In the genomic region with DNA sequence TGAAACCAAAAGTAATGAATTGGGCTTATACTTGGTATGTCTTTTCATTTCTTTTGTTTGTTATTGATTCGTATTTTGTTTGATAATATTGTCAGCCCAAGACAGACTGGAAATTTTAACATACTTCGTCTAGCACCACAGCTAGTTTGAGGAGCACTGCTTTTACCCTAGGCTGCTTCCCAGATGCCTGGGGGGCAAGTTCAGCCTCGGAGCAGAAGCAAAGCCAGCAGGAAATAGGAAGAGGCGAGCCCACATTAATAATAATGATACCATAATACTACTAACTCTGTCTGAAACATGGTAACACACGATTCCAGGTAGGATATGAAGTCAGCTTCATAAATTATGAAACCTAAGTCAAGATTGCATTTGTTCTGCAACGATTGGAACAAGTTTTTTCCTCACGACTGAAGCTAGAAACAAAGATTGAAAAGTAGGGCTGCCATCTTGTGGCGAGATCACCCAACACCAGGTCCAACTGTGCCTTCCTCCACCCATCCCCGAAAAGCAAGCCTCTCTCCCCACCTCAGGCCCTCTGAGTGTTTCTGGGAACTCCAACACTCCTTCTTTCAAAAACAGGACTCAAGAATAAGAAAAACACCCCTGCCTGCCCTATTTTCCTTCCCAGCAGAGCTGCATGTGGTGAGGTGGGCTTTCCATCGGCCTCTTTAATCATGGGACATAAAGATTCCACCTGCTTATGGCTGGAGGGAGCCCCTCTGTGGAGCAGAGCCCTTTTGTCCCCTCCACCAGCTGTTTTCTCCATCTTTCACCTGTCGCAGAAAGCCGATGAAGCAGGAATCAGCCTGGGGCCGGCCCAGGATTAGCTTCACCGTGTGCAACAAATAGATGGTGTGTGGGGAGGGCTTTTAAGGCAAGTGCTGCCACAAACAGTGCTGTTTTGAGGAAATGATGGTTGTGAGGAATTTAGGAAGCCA, we compare ENCODE assay signal across 8 cellular contexts.
DNase-seq lines count a peak whose midpoint lies in the region; ATAC-seq and TF ChIP-seq lines count a peak whose summit lies in the region.

No MANE protein-coding gene starts in this region.

- no peaks in the 10 kb centered on the region for H3K4me1 ChIP-seq in HEK293 (ENCODE audit: control insufficient read depth, insufficient read depth, low read length)

- no peaks in the 10 kb centered on the region for H3K27me3 ChIP-seq in BJ (ENCODE audit: control insufficient read depth, insufficient read depth, low read length)

- H3K36me3 ChIP-seq in BJ (ENCODE audit: control insufficient read depth, insufficient read depth, low read length) (no peaks in the 10 kb centered on the region), HEK293 (ENCODE audit: control insufficient read depth in 2 of 2, insufficient read depth in 1 of 2, low read length in 2 of 2) (no peaks in the 10 kb centered on the region)

- peak; percentile 85 for ATAC-seq in SK-N-SH treated with all-trans-retinoic acid at 6 μM for 48 hours
- no peak for ATAC-seq in HG02981 (IDR thresholded peaks at IDR 0.05; ENCODE audit: unreplicated experiment)

- H3K9me3 ChIP-seq in HEK293 (ENCODE audit: control insufficient read depth, insufficient read depth, low read depth, low read length), result no peaks in the 10 kb centered on the region

- POLR2A ChIA-PET in BJ (lab: Charles Lee), result no interaction called here
- POLR2A ChIA-PET in HEK293 (lab: Yijun Ruan, JAX), result no interaction called here

- H3K4me3 ChIP-seq in BJ (ENCODE audit: low read depth, low read length), result no peak overlapping the region
- H3K4me3 ChIP-seq in HEK293 (ENCODE audit: low read depth, low read length), result no peak overlapping the region; the same call in 1 of the 2 replicates

- CTCF ChIA-PET in BJ (lab: Yijun Ruan, JAX), result interaction anchor here (0.8 to 1.0 kb wide), 2 partner anchors 17 to 24 kb away, joined by 3 read pairs; no protein-coding TSS in a partner anchor
- CTCF ChIA-PET in HEK293 (lab: Yijun Ruan, JAX), result interaction anchor here (0.6 to 1.2 kb wide), 11 partner anchors 10 to 329 kb away, joined by 3 to 8 read pairs (median 4); no protein-coding TSS in a partner anchor

- no peak for DNase-seq in BJ (ENCODE audit: low read depth)
- DNase-seq in iPS DF 4.7 (ENCODE audit: extremely low read depth, low spot score), result peak; percentile 53
- DNase-seq in middle frontal gyrus (ENCODE audit: extremely low spot score, low spot score), result no peak
- DNase-seq in NCI-H1694 treated with DMSO at 0.1 percent for 48 hours (lab: John Stamatoyannopoulos, UW), result no peak
- DNase-seq in NCI-H128 (lab: John Stamatoyannopoulos, UW; ENCODE audit: unreplicated experiment), result no peak

- TF ChIP-seq CTCF in BJ (IDR thresholded peaks at IDR 0.05; ENCODE audit: insufficient read depth, low read depth, low read length) (peak; percentile 41), HEK293 (tag by site-specific recombination; IDR thresholded peaks at IDR 0.05) (0 out of 2 replicates have a peak, but pooled peaks have one; percentile 26)

- no peak overlapping the region for H3K27ac ChIP-seq in HEK293 (ENCODE audit: extremely low read depth, low read depth, low read length)

TF ChIP-seq in HEK293, 187 proteins besides CTCF, POLR2A, EP300 and RAD21:
- TF ChIP-seq, protein P1, sequence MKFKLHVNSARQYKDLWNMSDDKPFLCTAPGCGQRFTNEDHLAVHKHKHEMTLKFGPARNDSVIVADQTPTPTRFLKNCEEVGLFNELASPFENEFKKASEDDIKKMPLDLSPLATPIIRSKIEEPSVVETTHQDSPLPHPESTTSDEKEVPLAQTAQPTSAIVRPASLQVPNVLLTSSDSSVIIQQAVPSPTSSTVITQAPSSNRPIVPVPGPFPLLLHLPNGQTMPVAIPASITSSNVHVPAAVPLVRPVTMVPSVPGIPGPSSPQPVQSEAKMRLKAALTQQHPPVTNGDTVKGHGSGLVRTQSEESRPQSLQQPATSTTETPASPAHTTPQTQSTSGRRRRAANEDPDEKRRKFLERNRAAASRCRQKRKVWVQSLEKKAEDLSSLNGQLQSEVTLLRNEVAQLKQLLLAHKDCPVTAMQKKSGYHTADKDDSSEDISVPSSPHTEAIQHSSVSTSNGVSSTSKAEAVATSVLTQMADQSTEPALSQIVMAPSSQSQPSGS (tag by site-specific recombination; IDR thresholded peaks at IDR 0.05; ENCODE audit: low read depth), result no peak
- TF ChIP-seq, protein P2, sequence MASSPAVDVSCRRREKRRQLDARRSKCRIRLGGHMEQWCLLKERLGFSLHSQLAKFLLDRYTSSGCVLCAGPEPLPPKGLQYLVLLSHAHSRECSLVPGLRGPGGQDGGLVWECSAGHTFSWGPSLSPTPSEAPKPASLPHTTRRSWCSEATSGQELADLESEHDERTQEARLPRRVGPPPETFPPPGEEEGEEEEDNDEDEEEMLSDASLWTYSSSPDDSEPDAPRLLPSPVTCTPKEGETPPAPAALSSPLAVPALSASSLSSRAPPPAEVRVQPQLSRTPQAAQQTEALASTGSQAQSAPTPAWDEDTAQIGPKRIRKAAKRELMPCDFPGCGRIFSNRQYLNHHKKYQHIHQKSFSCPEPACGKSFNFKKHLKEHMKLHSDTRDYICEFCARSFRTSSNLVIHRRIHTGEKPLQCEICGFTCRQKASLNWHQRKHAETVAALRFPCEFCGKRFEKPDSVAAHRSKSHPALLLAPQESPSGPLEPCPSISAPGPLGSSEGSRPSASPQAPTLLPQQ (tag by site-specific recombination; IDR thresholded peaks at IDR 0.05), result no peak
- no peak for TF ChIP-seq ZNF169 (tag by site-specific recombination; IDR thresholded peaks at IDR 0.05)
- no peak for TF ChIP-seq SCRT2 (tag by site-specific recombination; IDR thresholded peaks at IDR 0.05)
- TF ChIP-seq ZBTB17 (tag by site-specific recombination; IDR thresholded peaks at IDR 0.05), result peak; percentile 20; the same call in 1 of the 2 replicates
- no peak for TF ChIP-seq ZNF174 (tag by site-specific recombination; IDR thresholded peaks at IDR 0.05)
- peak; percentile 69 for TF ChIP-seq ZNF654 (tag by site-specific recombination; IDR thresholded peaks at IDR 0.05; ENCODE audit: low read depth)

TF ChIP-seq in SK-N-SH treated with all-trans-retinoic acid at 6 μM for 48 hours, 23 proteins besides CTCF, POLR2A, EP300 and RAD21 (continues in another document):
- TF ChIP-seq CSDC2 (CRISPR knock-in tag; IDR thresholded peaks at IDR 0.05) (no peak), ARNTL (CRISPR knock-in tag; IDR thresholded peaks at IDR 0.05; ENCODE audit: borderline replicate concordance, low read depth) (no peak), ZC3H10 (CRISPR knock-in tag; IDR thresholded peaks at IDR 0.05) (no peak), OSR1 (CRISPR knock-in tag; IDR thresholded peaks at IDR 0.05) (no peak), ZFP30 (CRISPR knock-in tag; IDR thresholded peaks at IDR 0.05) (no peak), BACH2 (CRISPR knock-in tag; IDR thresholded peaks at IDR 0.05; ENCODE audit: borderline replicate concordance) (no peak), ZFP3 (CRISPR knock-in tag; IDR thresholded peaks at IDR 0.05) (no peak), TOX (CRISPR knock-in tag; IDR thresholded peaks at IDR 0.05; ENCODE audit: borderline replicate concordance) (no peak), ZNF565 (CRISPR knock-in tag; conservative IDR thresholded peaks at IDR 0.05; ENCODE audit: low read depth) (no peak)
- TF ChIP-seq, protein P3, sequence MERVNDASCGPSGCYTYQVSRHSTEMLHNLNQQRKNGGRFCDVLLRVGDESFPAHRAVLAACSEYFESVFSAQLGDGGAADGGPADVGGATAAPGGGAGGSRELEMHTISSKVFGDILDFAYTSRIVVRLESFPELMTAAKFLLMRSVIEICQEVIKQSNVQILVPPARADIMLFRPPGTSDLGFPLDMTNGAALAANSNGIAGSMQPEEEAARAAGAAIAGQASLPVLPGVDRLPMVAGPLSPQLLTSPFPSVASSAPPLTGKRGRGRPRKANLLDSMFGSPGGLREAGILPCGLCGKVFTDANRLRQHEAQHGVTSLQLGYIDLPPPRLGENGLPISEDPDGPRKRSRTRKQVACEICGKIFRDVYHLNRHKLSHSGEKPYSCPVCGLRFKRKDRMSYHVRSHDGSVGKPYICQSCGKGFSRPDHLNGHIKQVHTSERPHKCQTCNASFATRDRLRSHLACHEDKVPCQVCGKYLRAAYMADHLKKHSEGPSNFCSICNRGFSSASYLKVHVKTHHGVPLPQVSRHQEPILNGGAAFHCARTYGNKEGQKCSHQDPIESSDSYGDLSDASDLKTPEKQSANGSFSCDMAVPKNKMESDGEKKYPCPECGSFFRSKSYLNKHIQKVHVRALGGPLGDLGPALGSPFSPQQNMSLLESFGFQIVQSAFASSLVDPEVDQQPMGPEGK (CRISPR knock-in tag; IDR thresholded peaks at IDR 0.05; ENCODE audit: borderline replicate concordance), result no peak
- TF ChIP-seq, protein P4, sequence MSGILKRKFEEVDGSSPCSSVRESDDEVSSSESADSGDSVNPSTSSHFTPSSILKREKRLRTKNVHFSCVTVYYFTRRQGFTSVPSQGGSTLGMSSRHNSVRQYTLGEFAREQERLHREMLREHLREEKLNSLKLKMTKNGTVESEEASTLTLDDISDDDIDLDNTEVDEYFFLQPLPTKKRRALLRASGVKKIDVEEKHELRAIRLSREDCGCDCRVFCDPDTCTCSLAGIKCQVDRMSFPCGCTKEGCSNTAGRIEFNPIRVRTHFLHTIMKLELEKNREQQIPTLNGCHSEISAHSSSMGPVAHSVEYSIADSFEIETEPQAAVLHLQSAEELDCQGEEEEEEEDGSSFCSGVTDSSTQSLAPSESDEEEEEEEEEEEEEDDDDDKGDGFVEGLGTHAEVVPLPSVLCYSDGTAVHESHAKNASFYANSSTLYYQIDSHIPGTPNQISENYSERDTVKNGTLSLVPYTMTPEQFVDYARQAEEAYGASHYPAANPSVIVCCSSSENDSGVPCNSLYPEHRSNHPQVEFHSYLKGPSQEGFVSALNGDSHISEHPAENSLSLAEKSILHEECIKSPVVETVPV (CRISPR knock-in tag; IDR thresholded peaks at IDR 0.05), result no peak
- TF ChIP-seq, protein P5, sequence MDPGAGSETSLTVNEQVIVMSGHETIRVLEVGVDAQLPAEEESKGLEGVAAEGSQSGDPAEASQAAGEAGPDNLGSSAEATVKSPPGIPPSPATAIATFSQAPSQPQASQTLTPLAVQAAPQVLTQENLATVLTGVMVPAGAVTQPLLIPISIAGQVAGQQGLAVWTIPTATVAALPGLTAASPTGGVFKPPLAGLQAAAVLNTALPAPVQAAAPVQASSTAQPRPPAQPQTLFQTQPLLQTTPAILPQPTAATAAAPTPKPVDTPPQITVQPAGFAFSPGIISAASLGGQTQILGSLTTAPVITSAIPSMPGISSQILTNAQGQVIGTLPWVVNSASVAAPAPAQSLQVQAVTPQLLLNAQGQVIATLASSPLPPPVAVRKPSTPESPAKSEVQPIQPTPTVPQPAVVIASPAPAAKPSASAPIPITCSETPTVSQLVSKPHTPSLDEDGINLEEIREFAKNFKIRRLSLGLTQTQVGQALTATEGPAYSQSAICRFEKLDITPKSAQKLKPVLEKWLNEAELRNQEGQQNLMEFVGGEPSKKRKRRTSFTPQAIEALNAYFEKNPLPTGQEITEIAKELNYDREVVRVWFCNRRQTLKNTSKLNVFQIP (CRISPR knock-in tag; IDR thresholded peaks at IDR 0.05; ENCODE audit: borderline replicate concordance, low read depth), result no peak
